In the genomic region with DNA sequence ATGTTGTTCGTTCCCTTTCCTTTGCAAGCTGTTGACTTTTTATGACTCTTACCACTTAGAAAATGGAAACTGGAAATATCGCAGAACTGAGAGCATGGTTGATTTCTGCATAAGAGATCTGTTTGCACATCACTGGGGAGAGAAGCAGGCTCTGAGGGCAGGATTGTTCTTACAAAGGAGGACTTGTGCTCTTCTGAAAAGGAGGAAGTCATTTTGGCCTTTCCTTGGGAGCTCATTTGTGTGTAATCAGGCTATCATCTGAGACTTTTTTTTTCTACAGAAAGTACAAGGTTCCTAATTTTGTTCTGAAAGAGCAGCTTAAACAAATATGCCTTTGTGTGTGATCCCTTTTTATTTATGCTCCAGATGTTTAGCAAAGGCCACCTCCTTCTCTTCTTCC, we compare ENCODE assay signal across 21 cellular contexts.
DNase-seq lines count a peak whose midpoint lies in the region; ATAC-seq, FAIRE-seq and TF ChIP-seq lines count a peak whose summit lies in the region.
"Had no signal": no experiment of that assay in that cellular context is flagged by ENCODE, and none has a peak within 500 bp of the region (broad histone marks: within the 10 kb centered on the region; RNA-seq: fewer than 3 reads in every experiment).

No MANE protein-coding gene starts in this region.

- peak overlapping the region; percentile 7 for H3K27ac Mint-ChIP-seq in activated CD8-positive, alpha-beta T cell treated with anti-CD3 and anti-CD28 coated beads for 36 hours
- H3K27ac Mint-ChIP-seq in activated CD8-positive, alpha-beta T cell treated with anti-CD3 and anti-CD28 coated beads, Interleukin-2, amount 10 ng/mL, durations not matched to agents 7 days and 5 days: no peak overlapping the region
- H3K27ac Mint-ChIP-seq: activated naive CD8-positive, alpha-beta T cell; effector memory CD8-positive, alpha-beta T cell; GM23338 had no signal

- no peaks in the 10 kb centered on the region for H3K27me3 Mint-ChIP-seq in activated CD8-positive, alpha-beta T cell treated with anti-CD3 and anti-CD28 coated beads for 36 hours
- H3K27me3 Mint-ChIP-seq in activated CD8-positive, alpha-beta T cell treated with anti-CD3 and anti-CD28 coated beads, Interleukin-2, amount 10 ng/mL, durations not matched to agents 7 days and 5 days (ENCODE audit: low read depth): no peaks in the 10 kb centered on the region
- H3K27me3 Mint-ChIP-seq: activated naive CD8-positive, alpha-beta T cell; CD4-positive, CD25-positive, alpha-beta regulatory T cell; effector memory CD8-positive, alpha-beta T cell; naive thymus-derived CD4-positive, alpha-beta T cell had no signal

- H3K36me3 Mint-ChIP-seq in activated CD8-positive, alpha-beta T cell treated with anti-CD3 and anti-CD28 coated beads for 36 hours (ENCODE audit: low read depth): peaks cover 49% of the 10 kb centered on the region
- peaks cover 61% of the 10 kb centered on the region for H3K36me3 Mint-ChIP-seq in activated CD8-positive, alpha-beta T cell treated with anti-CD3 and anti-CD28 coated beads, Interleukin-2, amount 10 ng/mL, durations not matched to agents 7 days and 5 days (ENCODE audit: low read depth)

- POLR2A ChIA-PET in activated CD8-positive, alpha-beta T cell treated with anti-CD3 and anti-CD28 coated beads for 36 hours (lab: Charles Lee): no interaction called here
- POLR2A ChIA-PET in activated CD8-positive, alpha-beta T cell treated with anti-CD3 and anti-CD28 coated beads, Interleukin-2, amount 10 ng/mL, durations not matched to agents 7 days and 5 days (lab: Charles Lee): no interaction called here

- no peak for DNase-seq in activated CD8-positive, alpha-beta T cell treated with anti-CD3 and anti-CD28 coated beads for 36 hours
- no peak for DNase-seq in activated CD8-positive, alpha-beta T cell treated with anti-CD3 and anti-CD28 coated beads, Interleukin-2, amount 10 ng/mL, durations not matched to agents 7 days and 5 days
- DNase-seq in NOMO-1 treated with dmso at 0.1 percent for 144 hours (lab: John Stamatoyannopoulos, UW; ENCODE audit: unreplicated experiment): peak; percentile 3
- DNase-seq in substantia nigra (lab: John Stamatoyannopoulos, UW): peak in 2 of 49 donors; percentile 10 to 21
- DNase-seq in DMS153 (lab: John Stamatoyannopoulos, UW): no peak
- DNase-seq in central memory CD4-positive, alpha-beta T cell: no peak
- no peak for DNase-seq in HK-2 (ENCODE audit: unreplicated experiment)
- DNase-seq: activated CD8-positive, alpha-beta memory T cell treated with anti-CD3 and anti-CD28 coated beads, Interleukin-2, amount 50 U/mL, for 4 hours; CD4-positive, CD25-positive, alpha-beta regulatory T cell; effector memory CD8-positive, alpha-beta T cell; EL; naive thymus-derived CD4-positive, alpha-beta T cell; NCI-H1930; NCI-H524; thyroid gland had no signal

- no peaks in the 10 kb centered on the region for H3K9me3 Mint-ChIP-seq in activated CD8-positive, alpha-beta T cell treated with anti-CD3 and anti-CD28 coated beads for 36 hours
- no peaks in the 10 kb centered on the region for H3K9me3 Mint-ChIP-seq in activated CD8-positive, alpha-beta T cell treated with anti-CD3 and anti-CD28 coated beads, Interleukin-2, amount 10 ng/mL, durations not matched to agents 7 days and 5 days (ENCODE audit: insufficient read depth)
- H3K9me3 Mint-ChIP-seq: effector memory CD8-positive, alpha-beta T cell; GM23338; T-helper 1 cell treated with Interleukin-12 subunit alpha and Interleukin-12 subunit beta and Interleukin-4 antibody, amounts not matched to agents 30 μg/mL and 1 μg/mL, for 36 hours had no signal

- no peak for TF ChIP-seq CTCF in activated CD8-positive, alpha-beta T cell treated with anti-CD3 and anti-CD28 coated beads for 36 hours (IDR thresholded peaks at IDR 0.05)

- CTCF ChIA-PET in activated CD8-positive, alpha-beta T cell treated with anti-CD3 and anti-CD28 coated beads for 36 hours (lab: Charles Lee): no interaction called here
- CTCF ChIA-PET in activated CD8-positive, alpha-beta T cell treated with anti-CD3 and anti-CD28 coated beads, Interleukin-2, amount 10 ng/mL, durations not matched to agents 7 days and 5 days (lab: Charles Lee): no interaction called here

- peaks cover 10% of the 10 kb centered on the region for H3K4me1 Mint-ChIP-seq in activated CD8-positive, alpha-beta T cell treated with anti-CD3 and anti-CD28 coated beads for 36 hours (ENCODE audit: low read depth)
- H3K4me1 Mint-ChIP-seq in activated CD8-positive, alpha-beta T cell treated with anti-CD3 and anti-CD28 coated beads, Interleukin-2, amount 10 ng/mL, durations not matched to agents 7 days and 5 days (ENCODE audit: low read depth): peaks cover 14% of the 10 kb centered on the region

- intact Hi-C loops in activated CD8-positive, alpha-beta T cell treated with anti-CD3 and anti-CD28 coated beads for 36 hours (cut with micrococcal nuclease): no loop called here

- FAIRE-seq in endometrium (lab: Jason Lieb, UNC): peak; percentile 70
- FAIRE-seq: A549 had no signal

- ATAC-seq in activated CD8-positive, alpha-beta T cell treated with anti-CD3 and anti-CD28 coated beads for 36 hours: no peak
- ATAC-seq in activated CD8-positive, alpha-beta T cell treated with anti-CD3 and anti-CD28 coated beads, Interleukin-2, amount 10 ng/mL, durations not matched to agents 7 days and 5 days: no peak
- ATAC-seq: A549; activated CD4-positive, CD25-positive, alpha-beta regulatory T cell treated with anti-CD3 and anti-CD28 coated beads, Interleukin-2, amount 50 U/mL, for 24 hours; effector memory CD8-positive, alpha-beta T cell; GM23338; naive thymus-derived CD4-positive, alpha-beta T cell had no signal

- peak overlapping the region; percentile 40 for H3K27ac ChIP-seq in substantia nigra (ENCODE audit: low read depth, low read length, poor library complexity, severe bottlenecking)
- H3K27ac ChIP-seq: thyroid gland had no signal

- no peak overlapping the region for H3K4me3 Mint-ChIP-seq in activated CD8-positive, alpha-beta T cell treated with anti-CD3 and anti-CD28 coated beads for 36 hours
- no peak overlapping the region for H3K4me3 Mint-ChIP-seq in activated CD8-positive, alpha-beta T cell treated with anti-CD3 and anti-CD28 coated beads, Interleukin-2, amount 10 ng/mL, durations not matched to agents 7 days and 5 days
- H3K4me3 Mint-ChIP-seq: activated naive CD8-positive, alpha-beta T cell; CD4-positive, CD25-positive, alpha-beta regulatory T cell; effector memory CD8-positive, alpha-beta T cell; GM23338; naive thymus-derived CD4-positive, alpha-beta T cell; T-helper 1 cell treated with Interleukin-12 subunit alpha and Interleukin-12 subunit beta and Interleukin-4 antibody, amounts not matched to agents 30 μg/mL and 1 μg/mL, for 36 hours had no signal
